1 cellular context compared by ENCODE assay signal in the genomic region with DNA sequence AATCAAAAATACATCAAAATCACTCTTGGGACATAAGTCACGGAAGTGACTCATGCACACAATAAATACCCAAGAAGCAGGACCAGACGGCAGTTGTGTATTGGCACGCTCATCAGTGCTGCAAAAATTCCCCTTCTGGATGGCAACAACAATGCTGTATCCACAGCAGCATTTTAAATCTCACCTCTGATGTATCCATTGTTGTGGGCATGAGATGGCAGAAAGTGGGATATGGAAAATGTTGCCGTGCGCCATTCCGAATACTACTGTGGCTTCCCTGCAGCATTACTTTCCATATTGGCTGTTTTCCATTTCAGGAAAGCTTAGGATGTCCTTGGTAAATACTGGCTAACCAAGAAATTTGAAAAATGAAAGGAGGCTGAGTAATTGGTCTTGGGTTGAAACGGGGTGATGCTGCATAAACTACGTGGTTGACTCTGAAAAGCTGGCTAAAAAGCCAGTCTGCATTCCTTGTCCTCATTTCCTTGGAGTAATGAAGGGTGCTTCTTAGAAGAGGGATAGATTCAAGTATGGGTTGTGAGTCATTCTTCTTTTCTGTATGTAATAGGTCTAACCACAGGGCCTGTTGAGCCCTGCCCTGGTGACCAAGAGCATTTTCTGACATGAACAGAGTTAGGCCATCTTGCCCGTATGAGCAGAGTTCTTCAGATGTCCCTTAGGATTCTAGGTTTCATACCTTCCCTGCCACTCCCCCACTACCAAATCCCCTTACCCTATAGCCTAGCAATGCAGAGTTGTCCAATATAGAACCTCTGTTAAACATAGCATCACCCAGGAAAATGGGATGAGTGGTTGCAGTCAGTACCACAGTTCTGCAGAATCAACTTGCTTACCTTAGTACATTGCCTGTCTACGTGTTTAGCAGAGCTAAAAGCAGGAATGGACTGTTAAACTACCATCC.
TF ChIP-seq lines count a peak whose summit lies in the region.

No MANE protein-coding gene starts in this region.

TF ChIP-seq in SK-N-SH, 30 proteins besides CTCF, POLR2A, EP300 and RAD21 (continued from another document):
- TF ChIP-seq, protein P1, sequence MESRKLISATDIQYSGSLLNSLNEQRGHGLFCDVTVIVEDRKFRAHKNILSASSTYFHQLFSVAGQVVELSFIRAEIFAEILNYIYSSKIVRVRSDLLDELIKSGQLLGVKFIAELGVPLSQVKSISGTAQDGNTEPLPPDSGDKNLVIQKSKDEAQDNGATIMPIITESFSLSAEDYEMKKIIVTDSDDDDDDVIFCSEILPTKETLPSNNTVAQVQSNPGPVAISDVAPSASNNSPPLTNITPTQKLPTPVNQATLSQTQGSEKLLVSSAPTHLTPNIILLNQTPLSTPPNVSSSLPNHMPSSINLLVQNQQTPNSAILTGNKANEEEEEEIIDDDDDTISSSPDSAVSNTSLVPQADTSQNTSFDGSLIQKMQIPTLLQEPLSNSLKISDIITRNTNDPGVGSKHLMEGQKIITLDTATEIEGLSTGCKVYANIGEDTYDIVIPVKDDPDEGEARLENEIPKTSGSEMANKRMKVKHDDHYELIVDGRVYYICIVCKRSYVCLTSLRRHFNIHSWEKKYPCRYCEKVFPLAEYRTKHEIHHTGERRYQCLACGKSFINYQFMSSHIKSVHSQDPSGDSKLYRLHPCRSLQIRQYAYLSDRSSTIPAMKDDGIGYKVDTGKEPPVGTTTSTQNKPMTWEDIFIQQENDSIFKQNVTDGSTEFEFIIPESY (IDR thresholded peaks at IDR 0.05; ENCODE audit: borderline replicate concordance, low read depth), result peak; percentile 25; the same call in 1 of the 2 replicates
- no peak for TF ChIP-seq SMC3 (IDR thresholded peaks at IDR 0.05; ENCODE audit: low read depth, low read length)
- peak; percentile 61; the same call in 1 of the 2 replicates for TF ChIP-seq RXRA (IDR thresholded peaks at IDR 0.05; ENCODE audit: borderline replicate concordance, low read depth)
